ENCODE assay signal across 23 cellular contexts in genomic region chr3:177537612-177538011, GRCh38.
DNase-seq lines count a peak whose midpoint lies in the region; ATAC-seq and TF ChIP-seq lines count a peak whose summit lies in the region.
"Had no signal": no experiment of that assay in that cellular context is flagged by ENCODE, and none has a peak within 500 bp of the region (broad histone marks: within the 10 kb centered on the region; RNA-seq: fewer than 3 reads in every experiment).

No MANE protein-coding gene starts in this region.

- no peaks in the 10 kb centered on the region for H3K36me3 ChIP-seq in fibroblast of lung (ENCODE audit: control insufficient read depth, insufficient read depth, low read length)
- H3K36me3 ChIP-seq in spleen, result no peaks in the 10 kb centered on the region
- H3K36me3 ChIP-seq: colonic mucosa had no signal

- H3K4me3 Mint-ChIP-seq in activated naive CD4-positive, alpha-beta T cell treated with anti-CD3 and anti-CD28 coated beads, Interleukin-2, amount 10 ng/mL, durations not matched to agents 7 days and 5 days, result no peak overlapping the region
- H3K4me3 Mint-ChIP-seq in T-cell, result peak overlapping the region in 1 of 3 donors; percentile 81

- WGBS in spleen, 5 donors, result 76 to 93% (median 84%) methylated on average over 1 of the region's 1 CpG

- H3K4me1 ChIP-seq in fibroblast of lung (ENCODE audit: control insufficient read depth, extremely low read depth, insufficient read depth, low read length), result peaks cover 10% of the 10 kb centered on the region
- peaks cover 15 to 45% (median 26%) of the 10 kb centered on the region in 6 donors for H3K4me1 ChIP-seq in spleen
- H3K4me1 ChIP-seq: A549 had no signal

- peaks cover 11% of the 10 kb centered on the region for H3K36me3 Mint-ChIP-seq in activated naive CD4-positive, alpha-beta T cell treated with anti-CD3 and anti-CD28 coated beads, Interleukin-2, amount 10 ng/mL, durations not matched to agents 7 days and 5 days
- H3K36me3 Mint-ChIP-seq in T-cell, result no peaks in the 10 kb centered on the region

- peaks cover 4% of the 10 kb centered on the region for H3K27me3 Mint-ChIP-seq in activated naive CD4-positive, alpha-beta T cell treated with anti-CD3 and anti-CD28 coated beads, Interleukin-2, amount 10 ng/mL, durations not matched to agents 7 days and 5 days
- H3K27me3 Mint-ChIP-seq in T-cell, result no peaks in the 10 kb centered on the region
- H3K27me3 Mint-ChIP-seq: naive thymus-derived CD4-positive, alpha-beta T cell; progenitor cell of endocrine pancreas had no signal

- H3K27me3 ChIP-seq in fibroblast of lung (ENCODE audit: control insufficient read depth, insufficient read depth, low read length) (no peaks in the 10 kb centered on the region), spleen (replicated peaks in 1 of 7) (no peaks in the 10 kb centered on the region)
- H3K27me3 ChIP-seq: colonic mucosa, hepatocyte had no signal

- intact Hi-C loops in spleen (cut with DNase I; ENCODE audit: low total_unique reads), result no loop called here

- H3K27ac ChIP-seq in fibroblast of lung (ENCODE audit: insufficient read depth, low read length), result no peak overlapping the region
- peak overlapping the region in 5 of 8 donors; percentile 45 to 81 (median 76) for H3K27ac ChIP-seq in spleen
- H3K27ac ChIP-seq: A549, C4-2B, colonic mucosa, hepatocyte had no signal

- H2AFZ ChIP-seq in fibroblast of lung (ENCODE audit: low read length), result no peak overlapping the region
- H2AFZ ChIP-seq: hepatocyte had no signal

- no peak overlapping the region for H3K9ac ChIP-seq in fibroblast of lung (ENCODE audit: insufficient read depth, low read length)

- H3K27ac Mint-ChIP-seq in activated naive CD4-positive, alpha-beta T cell treated with anti-CD3 and anti-CD28 coated beads, Interleukin-2, amount 10 ng/mL, durations not matched to agents 7 days and 5 days, result peak overlapping the region; percentile 74
- H3K27ac Mint-ChIP-seq in T-cell, result peak overlapping the region; percentile 93 to 94
- H3K27ac Mint-ChIP-seq: progenitor cell of endocrine pancreas had no signal

- no peaks in the 10 kb centered on the region for H3K79me2 ChIP-seq in fibroblast of lung (ENCODE audit: control insufficient read depth, insufficient read depth, low read length)
- H3K79me2 ChIP-seq: hepatocyte had no signal

- peak overlapping the region; percentile 13 for H3K4me2 ChIP-seq in fibroblast of lung (ENCODE audit: extremely low read depth, insufficient read depth, low read length)
- H3K4me2 ChIP-seq: A549, hepatocyte had no signal

- no peak overlapping the region for H3K4me3 ChIP-seq in fibroblast of lung (replicated peaks in 1 of 4; ENCODE audit: control extremely low read depth in 1 of 4, insufficient read depth in 1 of 4, low read depth in 3 of 4, low read length in 4 of 4)
- H3K4me3 ChIP-seq in spleen, result no peak overlapping the region
- H3K4me3 ChIP-seq: A549, colonic mucosa, GM12878, hepatocyte, K562 had no signal

- no peak for ATAC-seq in T-cell (replicated peaks in 1 of 4)
- ATAC-seq: A549; GM12878; HCT116; K562; naive thymus-derived CD4-positive, alpha-beta T cell had no signal

- TF ChIP-seq CTCF in fibroblast of lung (conservative IDR thresholded peaks at IDR 0.05 in 1 of 2, IDR thresholded peaks at IDR 0.05 in 1 of 2; ENCODE audit: low read depth in 1 of 2, low read length in 2 of 2), result no peak
- no peak for TF ChIP-seq CTCF in spleen (IDR thresholded peaks at IDR 0.05 in 8 of 11, conservative IDR thresholded peaks at IDR 0.05 in 3 of 11)

- DNase-seq in activated naive CD4-positive, alpha-beta T cell treated with anti-CD3 and anti-CD28 coated beads, Interleukin-2, amount 10 ng/mL, durations not matched to agents 7 days and 5 days, result no peak
- no peak for DNase-seq in activated naive CD4-positive, alpha-beta T cell treated with anti-CD3 and anti-CD28 coated beads, Interleukin-2, amount 50 U/mL, for 16 hours
- DNase-seq in T-cell (no peak), fibroblast of lung (ENCODE audit: low read depth in 2 of 2) (no peak), spleen (no peak), cerebellum (ENCODE audit: low spot score) (no peak), H4 (ENCODE audit: low spot score) (no peak), NCI-H748 treated with DMSO at 0.1 percent for 48 hours (lab: John Stamatoyannopoulos, UW) (no peak)
- DNase-seq: activated CD4-positive, alpha-beta T cell treated with anti-CD3 and anti-CD28 coated beads, Interleukin-2, amount 50 U/mL, for 1 hour; GF-D8; naive thymus-derived CD4-positive, alpha-beta T cell; NCI-H2081; SHP77; small intestine; stimulated activated CD4-positive, alpha-beta T cell treated with anti-CD3 and anti-CD28 coated beads, Interleukin-4, amount 100 ng/mL, for 4 hours had no signal

- H3K4me1 Mint-ChIP-seq in activated naive CD4-positive, alpha-beta T cell treated with anti-CD3 and anti-CD28 coated beads, Interleukin-2, amount 10 ng/mL, durations not matched to agents 7 days and 5 days, result peaks cover 48% of the 10 kb centered on the region
- peaks cover 51 to 56% (median 54%) of the 10 kb centered on the region in 3 donors for H3K4me1 Mint-ChIP-seq in T-cell

- H3K9me3 Mint-ChIP-seq in activated naive CD4-positive, alpha-beta T cell treated with anti-CD3 and anti-CD28 coated beads, Interleukin-2, amount 10 ng/mL, durations not matched to agents 7 days and 5 days, result peaks cover 3% of the 10 kb centered on the region
- H3K9me3 Mint-ChIP-seq in T-cell, result no peaks in the 10 kb centered on the region
- H3K9me3 Mint-ChIP-seq: naive thymus-derived CD4-positive, alpha-beta T cell had no signal

- TF ChIP-seq POLR2A in spleen (IDR thresholded peaks at IDR 0.05), result no peak

- POLR2A ChIA-PET in T-cell (lab: Charles Lee), result interaction anchor here in 1 of 2 donors (0.6 kb wide), 1 partner anchor 1893 kb away, joined by 3 read pairs; no protein-coding TSS in a partner anchor

- CTCF ChIA-PET in activated naive CD4-positive, alpha-beta T cell treated with anti-CD3 and anti-CD28 coated beads, Interleukin-2, amount 10 ng/mL, durations not matched to agents 7 days and 5 days (lab: Charles Lee), result interaction anchor here (1.5 kb wide), 1 partner anchor 10 kb away, joined by 3 read pairs; no protein-coding TSS in a partner anchor
- CTCF ChIA-PET in T-cell (lab: Charles Lee), result no interaction called here

- no peaks in the 10 kb centered on the region for H3K9me3 ChIP-seq in fibroblast of lung (ENCODE audit: control insufficient read depth, insufficient read depth, low read depth, low read length)
- no peaks in the 10 kb centered on the region for H3K9me3 ChIP-seq in spleen
- H3K9me3 ChIP-seq: A549, colonic mucosa had no signal

- no peaks in the 10 kb centered on the region for H4K20me1 ChIP-seq in fibroblast of lung (ENCODE audit: control insufficient read depth, extremely low read depth, insufficient read depth, low read length)
